ENCODE assay signal across 17 cellular contexts in the genomic region with DNA sequence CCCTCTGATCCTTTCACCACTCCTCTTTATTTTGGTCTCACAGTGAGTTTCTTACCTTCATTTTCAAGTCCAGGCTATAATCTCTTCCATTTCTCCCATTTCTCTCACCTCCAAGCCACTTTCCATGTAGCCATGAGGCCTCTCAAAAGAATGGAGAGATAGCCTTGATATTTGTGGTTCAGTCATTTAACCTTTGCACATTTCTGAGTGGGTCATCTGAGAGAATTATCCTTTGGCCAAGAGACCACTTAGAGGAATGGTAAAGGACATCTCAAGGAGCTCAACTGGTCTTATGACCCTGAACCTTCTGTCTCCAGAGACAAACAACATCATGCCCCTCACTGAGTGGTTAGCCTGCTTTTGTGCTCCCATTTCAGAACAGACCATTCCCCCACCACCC.
"Had no signal": no experiment of that assay in that cellular context is flagged by ENCODE, and none has a peak within 500 bp of the region (broad histone marks: within the 10 kb centered on the region; RNA-seq: fewer than 3 reads in every experiment).

No MANE protein-coding gene starts in this region.

- H3K4me3 ChIP-seq: coronary artery, hepatocyte, lung, tibial artery, upper lobe of right lung, vagina had no signal

- H3K9me3 ChIP-seq: tibial artery, upper lobe of right lung, vagina had no signal

- H3K4me2 ChIP-seq: hepatocyte had no signal

- H3K4me1 ChIP-seq: tibial artery, upper lobe of right lung, vagina had no signal

- H3K36me3 ChIP-seq: tibial artery, upper lobe of right lung, vagina had no signal

- H2AFZ ChIP-seq: hepatocyte had no signal

- DNase-seq: effector CD4-positive, alpha-beta T cell; endodermal cell; erythroblast; left colon; left ventricle myocardium superior; mesendoderm; naive B cell; right cardiac atrium; stimulated activated CD4-positive, alpha-beta T cell treated with anti-CD3 and anti-CD28 coated beads, Interleukin-4, amount 100 ng/mL, for 1 hour; stimulated activated CD8-positive, alpha-beta memory T cell treated with anti-CD3 and anti-CD28 coated beads, Interleukin-4, amount 100 ng/mL, for 48 hours; tibial artery; upper lobe of right lung had no signal

- ATAC-seq: left colon; left ventricle myocardium superior; right cardiac atrium; stimulated activated memory B cell treated with anti-CD40 and anti-IgM and Interleukin-4, amounts not matched to agents 10 μg/mL and 1 μg/mL and 100 μg/mL, for 72 hours; upper lobe of right lung had no signal

- H3K27ac ChIP-seq: coronary artery, hepatocyte, tibial artery, upper lobe of right lung, vagina had no signal

- H3K79me2 ChIP-seq: hepatocyte had no signal

- H3K27me3 ChIP-seq: tibial artery, upper lobe of right lung, vagina had no signal
